ENCODE assay signal across 8 cellular contexts in genomic region chr14:89618309-89618708, GRCh38.
DNase-seq lines count a peak whose midpoint lies in the region; TF ChIP-seq lines count a peak whose summit lies in the region.

No MANE protein-coding gene starts in this region.

- TF ChIP-seq CTCF in cardiac muscle cell (IDR thresholded peaks at IDR 0.05; ENCODE audit: low read depth, low read length), result no peak
- TF ChIP-seq CTCF in progenitor cell of endocrine pancreas (IDR thresholded peaks at IDR 0.05; ENCODE audit: unreplicated experiment), result no peak

- POLR2A ChIA-PET in activated CD4-positive, alpha-beta memory T cell treated with anti-CD3 and anti-CD28 coated beads, Interleukin-2, amount 10 ng/mL, durations not matched to agents 7 days and 5 days (lab: Charles Lee), result interaction anchor here (1.0 to 6.2 kb wide), 13 partner anchors 12 to 765 kb away, joined by 3 to 113 read pairs (median 7); partner anchors contain the start of genes EFCAB11 and TDP1

- CTCF ChIA-PET in activated naive CD4-positive, alpha-beta T cell treated with anti-CD3 and anti-CD28 coated beads, Interleukin-2, amount 10 ng/mL, durations not matched to agents 7 days and 5 days (lab: Charles Lee), result interaction anchor here (0.8 kb wide), 1 partner anchor 43 kb away, joined by 4 read pairs; no protein-coding TSS in a partner anchor
- CTCF ChIA-PET in activated CD4-positive, alpha-beta memory T cell treated with anti-CD3 and anti-CD28 coated beads, Interleukin-2, amount 10 ng/mL, durations not matched to agents 7 days and 5 days (lab: Charles Lee), result interaction anchor here (0.7 to 3.4 kb wide), 6 partner anchors 23 to 188 kb away, joined by 3 to 11 read pairs (median 4); no protein-coding TSS in a partner anchor

- peak overlapping the region; percentile 89 for H3K4me3 ChIP-seq in cardiac muscle cell

- peaks cover 37% of the 10 kb centered on the region for H3K4me1 ChIP-seq in cardiac muscle cell (ENCODE audit: low read depth)

- H3K36me3 ChIP-seq in cardiac muscle cell, result no peaks in the 10 kb centered on the region

- no peaks in the 10 kb centered on the region for H3K9me3 ChIP-seq in cardiac muscle cell (ENCODE audit: low read depth)

- H3K27ac Mint-ChIP-seq in activated naive CD4-positive, alpha-beta T cell treated with anti-CD3 and anti-CD28 coated beads, Interleukin-2, amount 10 ng/mL, durations not matched to agents 7 days and 5 days, result peak overlapping the region; percentile 98
- peak overlapping the region; percentile 95 for H3K27ac Mint-ChIP-seq in activated CD4-positive, alpha-beta memory T cell treated with anti-CD3 and anti-CD28 coated beads, Interleukin-2, amount 10 ng/mL, durations not matched to agents 7 days and 5 days
- H3K27ac Mint-ChIP-seq in progenitor cell of endocrine pancreas, result peak overlapping the region; percentile 41

- H3K4me3 Mint-ChIP-seq in activated naive CD4-positive, alpha-beta T cell treated with anti-CD3 and anti-CD28 coated beads, Interleukin-2, amount 10 ng/mL, durations not matched to agents 7 days and 5 days, result peak overlapping the region; percentile 94
- peak overlapping the region; percentile 95 for H3K4me3 Mint-ChIP-seq in activated CD4-positive, alpha-beta memory T cell treated with anti-CD3 and anti-CD28 coated beads, Interleukin-2, amount 10 ng/mL, durations not matched to agents 7 days and 5 days
- H3K4me3 Mint-ChIP-seq in progenitor cell of endocrine pancreas (ENCODE audit: low read depth), result peak overlapping the region; percentile 86

- peaks cover 71% of the 10 kb centered on the region for H3K4me1 Mint-ChIP-seq in activated naive CD4-positive, alpha-beta T cell treated with anti-CD3 and anti-CD28 coated beads, Interleukin-2, amount 10 ng/mL, durations not matched to agents 7 days and 5 days
- H3K4me1 Mint-ChIP-seq in activated CD4-positive, alpha-beta memory T cell treated with anti-CD3 and anti-CD28 coated beads, Interleukin-2, amount 10 ng/mL, durations not matched to agents 7 days and 5 days, result peaks cover 68% of the 10 kb centered on the region
- H3K4me1 Mint-ChIP-seq in progenitor cell of endocrine pancreas (ENCODE audit: low read depth), result peaks cover 29% of the 10 kb centered on the region

- DNase-seq in activated naive CD4-positive, alpha-beta T cell treated with anti-CD3 and anti-CD28 coated beads, Interleukin-2, amount 10 ng/mL, durations not matched to agents 7 days and 5 days, result no peak
- DNase-seq in activated naive CD4-positive, alpha-beta T cell treated with anti-CD3 and anti-CD28 coated beads, Interleukin-2, amount 50 U/mL, for 16 hours, result no peak
- no peak for DNase-seq in activated CD4-positive, alpha-beta memory T cell treated with anti-CD3 and anti-CD28 coated beads, Interleukin-2, amount 10 ng/mL, durations not matched to agents 7 days and 5 days
- DNase-seq in cardiac muscle cell (ENCODE audit: low read depth in 1 of 2, low spot score in 1 of 2) (no peak), progenitor cell of endocrine pancreas (ENCODE audit: low spot score, unreplicated experiment) (no peak), COR-L47 (lab: John Stamatoyannopoulos, UW) (no peak), cerebellar nuclear complex (lab: John Stamatoyannopoulos, UW) (no peak)
- DNase-seq in stimulated activated CD8-positive, alpha-beta memory T cell treated with anti-CD3 and anti-CD28 coated beads, Interleukin-4, amount 100 ng/mL, for 48 hours, result no peak

- H3K27ac ChIP-seq in cardiac muscle cell, result peak overlapping the region; percentile 31

- H3K36me3 Mint-ChIP-seq in activated naive CD4-positive, alpha-beta T cell treated with anti-CD3 and anti-CD28 coated beads, Interleukin-2, amount 10 ng/mL, durations not matched to agents 7 days and 5 days, result peaks cover 22% of the 10 kb centered on the region
- H3K36me3 Mint-ChIP-seq in activated CD4-positive, alpha-beta memory T cell treated with anti-CD3 and anti-CD28 coated beads, Interleukin-2, amount 10 ng/mL, durations not matched to agents 7 days and 5 days (ENCODE audit: low read depth), result peaks cover 8% of the 10 kb centered on the region
- no peaks in the 10 kb centered on the region for H3K36me3 Mint-ChIP-seq in progenitor cell of endocrine pancreas (ENCODE audit: insufficient read depth)

- H3K27me3 ChIP-seq in cardiac muscle cell, result no peaks in the 10 kb centered on the region

- no peaks in the 10 kb centered on the region for H3K27me3 Mint-ChIP-seq in activated naive CD4-positive, alpha-beta T cell treated with anti-CD3 and anti-CD28 coated beads, Interleukin-2, amount 10 ng/mL, durations not matched to agents 7 days and 5 days
- no peaks in the 10 kb centered on the region for H3K27me3 Mint-ChIP-seq in activated CD4-positive, alpha-beta memory T cell treated with anti-CD3 and anti-CD28 coated beads, Interleukin-2, amount 10 ng/mL, durations not matched to agents 7 days and 5 days
- peaks cover 32% of the 10 kb centered on the region for H3K27me3 Mint-ChIP-seq in progenitor cell of endocrine pancreas

- H3K9me3 Mint-ChIP-seq in activated naive CD4-positive, alpha-beta T cell treated with anti-CD3 and anti-CD28 coated beads, Interleukin-2, amount 10 ng/mL, durations not matched to agents 7 days and 5 days, result no peaks in the 10 kb centered on the region
- H3K9me3 Mint-ChIP-seq in activated CD4-positive, alpha-beta memory T cell treated with anti-CD3 and anti-CD28 coated beads, Interleukin-2, amount 10 ng/mL, durations not matched to agents 7 days and 5 days, result no peaks in the 10 kb centered on the region
- no peaks in the 10 kb centered on the region for H3K9me3 Mint-ChIP-seq in progenitor cell of endocrine pancreas (ENCODE audit: low read depth)

Comparison
In these comparisons a context has a peak if more than half of its experiments do, and no peak if none do; other contexts are left out.
1. H3K27ac Mint-ChIP-seq: peak in every context shown above with its lines; median percentile 98 in activated naive CD4-positive, alpha-beta T cell treated with anti-CD3 and anti-CD28 coated beads, Interleukin-2, amount 10 ng/mL, durations not matched to agents 7 days and 5 days; 95 in activated CD4-positive, alpha-beta memory T cell treated with anti-CD3 and anti-CD28 coated beads, Interleukin-2, amount 10 ng/mL, durations not matched to agents 7 days and 5 days; 41 in progenitor cell of endocrine pancreas.